In genomic region chr17:4956493-4957061, GRCh38 we compare ENCODE assay signal across 10 cellular contexts. TPM values are rescaled to one million over a fixed set of nuclear protein-coding genes. Genes with fewer than 3 reads are reported as not detected.
A peak's percentile ranks its signal among the peaks of the same experiment; 100 is the strongest.
DNase-seq lines count a peak whose midpoint lies in the region; ATAC-seq, FAIRE-seq and TF ChIP-seq lines count a peak whose summit lies in the region.
"Had no signal": no experiment of that assay in that cellular context is flagged by ENCODE, and none has a peak within 500 bp of the region (broad histone marks: within the 10 kb centered on the region; RNA-seq: fewer than 3 reads in every experiment).

No MANE protein-coding gene starts in this region.

- no peak overlapping the region for H3K4me2 ChIP-seq in HepG2 (ENCODE audit: low read depth, low read length)

- H3K27ac ChIP-seq in HepG2 (ENCODE audit: extremely low read length, insufficient read depth, low read length) (no peak overlapping the region), right lobe of liver (no peak overlapping the region), foreskin keratinocyte (no peak overlapping the region)
- H3K27ac ChIP-seq: BLaER1, ovary had no signal

- DNase-seq in HepG2 (ENCODE audit: low spot score) (no peak), right lobe of liver (no peak), foreskin keratinocyte (no peak), NCI-H748 (lab: John Stamatoyannopoulos, UW; ENCODE audit: unreplicated experiment) (no peak), occipital lobe (lab: John Stamatoyannopoulos, UW) (no peak)
- DNase-seq in activated T-cell treated with anti-CD3 and anti-CD28 coated beads, Interleukin-2, amount 50 U/mL, for 1 hour, result peak; percentile 54
- DNase-seq: ovary had no signal

- TF ChIP-seq CTCF in HepG2 (CRISPR knock-in tag; IDR thresholded peaks at IDR 0.05) (peak; percentile 37), right lobe of liver (IDR thresholded peaks at IDR 0.05) (peak in 1 of 4 donors; percentile 11), foreskin keratinocyte (conservative IDR thresholded peaks at IDR 0.05) (peak; percentile 43)

- H3K4me3 ChIP-seq in HepG2 (replicated peaks in 1 of 3; ENCODE audit: insufficient read depth in 1 of 3, low read depth in 2 of 3, low read length in 3 of 3) (no peak overlapping the region), right lobe of liver (no peak overlapping the region)
- H3K4me3 ChIP-seq: BLaER1, ovary had no signal

- in situ Hi-C loops in HepG2 (cut with HindIII; ENCODE audit: extremely low pct_ligation_motif_present, low pct_unique_long_range_greater_than_20kb), result no loop called here

- H3K9ac ChIP-seq in HepG2 (ENCODE audit: insufficient read depth, low read depth, low read length), result no peak overlapping the region
- H3K9ac ChIP-seq: BLaER1 had no signal

- CTCF ChIA-PET in HepG2 (lab: Yijun Ruan, JAX; ENCODE audit: low intra/inter-chr PET ratio, low total read pairs), result no interaction called here

- H3K4me1 ChIP-seq in HepG2 (ENCODE audit: insufficient read depth, low read length) (peaks cover 27% of the 10 kb centered on the region), right lobe of liver (peaks cover 0 to 20% (median 8%) of the 10 kb centered on the region in 4 donors), foreskin keratinocyte (no peaks in the 10 kb centered on the region)

- no TSS peak for BruUV-seq in HepG2 (replicated peaks; lab: Mats Ljungman, UMichigan)

- intact Hi-C loops in HepG2 (cut with micrococcal nuclease; ENCODE audit: unreplicated experiment) (no loop called here), right lobe of liver (cut with DNase I) (no loop called here)

- H2AFZ ChIP-seq in HepG2 (ENCODE audit: low read length), result no peak overlapping the region

- peaks cover 6% of the 10 kb centered on the region for H3K79me2 ChIP-seq in HepG2 (ENCODE audit: insufficient read depth, low read length)

- WGBS in HepG2 (ENCODE audit: low lambda C conversion rate), result 88% methylated on average over 5 of the region's 10 CpGs
- 96% methylated on average over 4 of the region's 10 CpGs for WGBS in right lobe of liver (ENCODE audit: insufficient coverage, low coverage, low lambda C conversion rate, missing lambda C conversion rate)

- H4K20me1 ChIP-seq in HepG2 (ENCODE audit: insufficient read depth, low read length), result no peaks in the 10 kb centered on the region
- H4K20me1 ChIP-seq: BLaER1 had no signal

- TF ChIP-seq POLR2A in HepG2 (IDR thresholded peaks at IDR 0.05; ENCODE audit: insufficient read depth in 1 of 2, low read depth in 2 of 2, low read length in 2 of 2) (no peak), right lobe of liver (IDR thresholded peaks at IDR 0.05) (no peak)

- H3K27me3 ChIP-seq in HepG2 (ENCODE audit: control insufficient read depth in 1 of 2, insufficient read depth in 2 of 2, low read length in 2 of 2), result no peaks in the 10 kb centered on the region
- H3K27me3 ChIP-seq in right lobe of liver, result no peaks in the 10 kb centered on the region
- no peaks in the 10 kb centered on the region for H3K27me3 ChIP-seq in foreskin keratinocyte
- H3K27me3 ChIP-seq: BLaER1, ovary had no signal

- POLR2A ChIA-PET in HepG2 (lab: Yijun Ruan, JAX), result interaction anchor here (0.8 to 5.8 kb wide), 2 partner anchors 9 to 12 kb away, joined by 3 to 43 read pairs; partner anchors contain the start of genes PFN1 and SPAG7

- ATAC-seq in HepG2, result peak; percentile 16; the same call in 2 of the 3 replicates
- ATAC-seq in right lobe of liver, result no peak
- ATAC-seq in foreskin keratinocyte, result no peak
- ATAC-seq in HG02763 (IDR thresholded peaks at IDR 0.05; ENCODE audit: unreplicated experiment), result no peak
- ATAC-seq in GM19467 (IDR thresholded peaks at IDR 0.05; ENCODE audit: unreplicated experiment), result no peak

- H3K9me3 ChIP-seq in HepG2 (ENCODE audit: low read length) (no peaks in the 10 kb centered on the region), right lobe of liver (no peaks in the 10 kb centered on the region)
- H3K9me3 ChIP-seq: BLaER1, ovary had no signal

- no peak for TF ChIP-seq RAD21 in HepG2 (CRISPR knock-in tag; IDR thresholded peaks at IDR 0.05)

- no peak for FAIRE-seq in HepG2 (lab: Jason Lieb, UNC)

- peaks cover 3 to 27% of the 10 kb centered on the region in 2 experiments; a peak in 4 of 5 replicates for H3K36me3 ChIP-seq in HepG2 (replicated peaks in 1 of 2; ENCODE audit: control insufficient read depth in 1 of 2, insufficient read depth in 2 of 2, low read length in 2 of 2)
- H3K36me3 ChIP-seq in right lobe of liver, result peaks cover 0 to 6% (median 0%) of the 10 kb centered on the region in 4 donors
- H3K36me3 ChIP-seq: ovary had no signal

- TF ChIP-seq EP300 in HepG2 (IDR thresholded peaks at IDR 0.05; ENCODE audit: low read depth in 2 of 2, low read length in 2 of 2) (no peak), HepG2 (CRISPR knock-in tag; IDR thresholded peaks at IDR 0.05; ENCODE audit: borderline replicate concordance) (no peak)

RNA-seq across cellular contexts. Expression of gene ENO3, which starts 5.7 kb away (rescaled TPM):
- total RNA-seq in HepG2 (2016; rRNA removed; fragmentation: Illumina TruSeq; extraction: Trizol) (59.8 and 68.2 TPM in 2 replicates), right lobe of liver (10 to 100 TPM; 54.7 to 69.8 (median 58.7) TPM), foreskin keratinocyte (1.8 and 2.0 TPM in 2 replicates), occipital lobe (2.3 TPM)
- total RNA-seq in HepG2 (2016; cell fraction: cytosol; rRNA removed; fragmentation: Illumina TruSeq; extraction: Trizol; ENCODE audit: low read depth), result 28.3 and 29.6 TPM in 2 replicates
- total RNA-seq in HepG2 (2016; cell fraction: insoluble cytoplasmic fraction; rRNA removed; fragmentation: Illumina TruSeq; extraction: Trizol), result 63.3 and 64.1 TPM in 2 replicates
- 24.9 and 26.4 TPM in 2 replicates for total RNA-seq in HepG2 (2016; cell fraction: membrane; rRNA removed; fragmentation: Illumina TruSeq; extraction: Trizol)
- 60.8 and 62.5 TPM in 2 replicates for total RNA-seq in HepG2 (2016; cell fraction: nucleus; rRNA removed; fragmentation: Illumina TruSeq; extraction: Trizol)
- polyA plus RNA-seq in HepG2 (2011; rRNA removed) (51.9 and 69.8 TPM in 2 replicates), foreskin keratinocyte (2.7 and 3.2 TPM in 2 replicates)
- polyA plus RNA-seq in HepG2 (2011; cell fraction: cytosol; rRNA removed), result 25.2 and 41.5 TPM in 2 replicates
- polyA plus RNA-seq in HepG2 (2011; cell fraction: nucleus; rRNA removed), result 315 and 418 TPM in 2 replicates
- polyA plus RNA-seq in HepG2 (2012), result 30.6 and 32.9 TPM in 2 replicates
- polyA plus RNA-seq in HepG2 (2016; cell fraction: cytosol; fragmentation: Illumina TruSeq; extraction: Trizol; ENCODE audit: low read depth), result 29.4 and 30.6 TPM in 2 replicates
- polyA plus RNA-seq in HepG2 (2016; cell fraction: insoluble cytoplasmic fraction; fragmentation: Illumina TruSeq; extraction: Trizol; ENCODE audit: low read depth), result 80.8 and 89.8 TPM in 2 replicates
- polyA plus RNA-seq in HepG2 (2016; cell fraction: membrane; fragmentation: Illumina TruSeq; extraction: Trizol; ENCODE audit: low read depth), result 21.3 and 21.5 TPM in 2 replicates
- polyA plus RNA-seq in HepG2 (2016; cell fraction: nucleus; fragmentation: Illumina TruSeq; extraction: Trizol; ENCODE audit: insufficient read depth, low read depth), result 236 and 244 TPM in 2 replicates
- polyA minus RNA-seq in HepG2 (2011; rRNA and poly(A)+ RNA removed; ENCODE audit: low replicate concordance), result 27.3 and 88.8 TPM in 2 replicates
- 6.0 and 7.5 TPM in 2 replicates for polyA minus RNA-seq in HepG2 (2011; cell fraction: cytosol; rRNA and poly(A)+ RNA removed)
- 27.0 and 31.7 TPM in 2 replicates for polyA minus RNA-seq in HepG2 (2011; cell fraction: nucleus; rRNA and poly(A)+ RNA removed)

RNA-seq across cellular contexts. Expression of gene PFN1, which starts 8.2 kb away (rescaled TPM):
- total RNA-seq in HepG2 (2016; rRNA removed; fragmentation: Illumina TruSeq; extraction: Trizol) (494 and 520 TPM in 2 replicates), right lobe of liver (1,000 to 10,000 TPM in 1 of 6 experiments, 100 to 1,000 TPM in 5; 221 to 1,037 (median 292) TPM), foreskin keratinocyte (1,745 and 1,771 TPM in 2 replicates), occipital lobe (53.0 TPM)
- 274 and 364 TPM in 2 replicates for total RNA-seq in HepG2 (2016; cell fraction: cytosol; rRNA removed; fragmentation: Illumina TruSeq; extraction: Trizol; ENCODE audit: low read depth)
- 482 and 502 TPM in 2 replicates for total RNA-seq in HepG2 (2016; cell fraction: insoluble cytoplasmic fraction; rRNA removed; fragmentation: Illumina TruSeq; extraction: Trizol)
- 274 and 390 TPM in 2 replicates for total RNA-seq in HepG2 (2016; cell fraction: membrane; rRNA removed; fragmentation: Illumina TruSeq; extraction: Trizol)
- total RNA-seq in HepG2 (2016; cell fraction: nucleus; rRNA removed; fragmentation: Illumina TruSeq; extraction: Trizol), result 166 and 182 TPM in 2 replicates
- polyA plus RNA-seq in HepG2 (2011; rRNA removed) (589 and 613 TPM in 2 replicates), foreskin keratinocyte (3,025 and 3,144 TPM in 2 replicates)
- polyA plus RNA-seq in HepG2 (2011; cell fraction: cytosol; rRNA removed), result 590 and 702 TPM in 2 replicates
- 303 and 324 TPM in 2 replicates for polyA plus RNA-seq in HepG2 (2011; cell fraction: nucleus; rRNA removed)
- 507 and 533 TPM in 2 replicates for polyA plus RNA-seq in HepG2 (2012)
- 515 and 664 TPM in 2 replicates for polyA plus RNA-seq in HepG2 (2016; cell fraction: cytosol; fragmentation: Illumina TruSeq; extraction: Trizol; ENCODE audit: low read depth)
- polyA plus RNA-seq in HepG2 (2016; cell fraction: insoluble cytoplasmic fraction; fragmentation: Illumina TruSeq; extraction: Trizol; ENCODE audit: low read depth), result 954 and 1,000 TPM in 2 replicates
- 494 and 571 TPM in 2 replicates for polyA plus RNA-seq in HepG2 (2016; cell fraction: membrane; fragmentation: Illumina TruSeq; extraction: Trizol; ENCODE audit: low read depth)
- polyA plus RNA-seq in HepG2 (2016; cell fraction: nucleus; fragmentation: Illumina TruSeq; extraction: Trizol; ENCODE audit: insufficient read depth, low read depth), result 485 and 521 TPM in 2 replicates
- 456 and 623 TPM in 2 replicates for polyA minus RNA-seq in HepG2 (2011; rRNA and poly(A)+ RNA removed; ENCODE audit: low replicate concordance)
- 408 and 605 TPM in 2 replicates for polyA minus RNA-seq in HepG2 (2011; cell fraction: cytosol; rRNA and poly(A)+ RNA removed)
- polyA minus RNA-seq in HepG2 (2011; cell fraction: nucleus; rRNA and poly(A)+ RNA removed), result 126 and 127 TPM in 2 replicates

RNA-seq across cellular contexts. Expression of gene SPAG7, which starts 11.0 kb away (rescaled TPM):
- total RNA-seq in HepG2 (2016; rRNA removed; fragmentation: Illumina TruSeq; extraction: Trizol) (59.0 and 74.8 TPM in 2 replicates), right lobe of liver (10 to 100 TPM; 22.3 to 33.9 (median 26.4) TPM), foreskin keratinocyte (74.4 and 85.3 TPM in 2 replicates), occipital lobe (21.1 TPM)
- 15.5 and 15.8 TPM in 2 replicates for total RNA-seq in HepG2 (2016; cell fraction: cytosol; rRNA removed; fragmentation: Illumina TruSeq; extraction: Trizol; ENCODE audit: low read depth)
- 57.5 and 79.4 TPM in 2 replicates for total RNA-seq in HepG2 (2016; cell fraction: insoluble cytoplasmic fraction; rRNA removed; fragmentation: Illumina TruSeq; extraction: Trizol)
- 24.4 and 25.5 TPM in 2 replicates for total RNA-seq in HepG2 (2016; cell fraction: membrane; rRNA removed; fragmentation: Illumina TruSeq; extraction: Trizol)
- 29.6 and 30.0 TPM in 2 replicates for total RNA-seq in HepG2 (2016; cell fraction: nucleus; rRNA removed; fragmentation: Illumina TruSeq; extraction: Trizol)
- polyA plus RNA-seq in HepG2 (2011; rRNA removed) (46.6 and 51.0 TPM in 2 replicates), foreskin keratinocyte (103 and 113 TPM in 2 replicates)
- 42.5 and 54.3 TPM in 2 replicates for polyA plus RNA-seq in HepG2 (2011; cell fraction: cytosol; rRNA removed)
- polyA plus RNA-seq in HepG2 (2011; cell fraction: nucleus; rRNA removed), result 48.9 and 55.1 TPM in 2 replicates
- polyA plus RNA-seq in HepG2 (2012), result 46.7 and 52.1 TPM in 2 replicates
- 18.4 and 18.9 TPM in 2 replicates for polyA plus RNA-seq in HepG2 (2016; cell fraction: cytosol; fragmentation: Illumina TruSeq; extraction: Trizol; ENCODE audit: low read depth)
- polyA plus RNA-seq in HepG2 (2016; cell fraction: insoluble cytoplasmic fraction; fragmentation: Illumina TruSeq; extraction: Trizol; ENCODE audit: low read depth), result 103 and 105 TPM in 2 replicates
- polyA plus RNA-seq in HepG2 (2016; cell fraction: membrane; fragmentation: Illumina TruSeq; extraction: Trizol; ENCODE audit: low read depth), result 24.3 and 25.8 TPM in 2 replicates
- 73.4 and 75.2 TPM in 2 replicates for polyA plus RNA-seq in HepG2 (2016; cell fraction: nucleus; fragmentation: Illumina TruSeq; extraction: Trizol; ENCODE audit: insufficient read depth, low read depth)
- 13.7 and 25.4 TPM in 2 replicates for polyA minus RNA-seq in HepG2 (2011; rRNA and poly(A)+ RNA removed; ENCODE audit: low replicate concordance)
- 15.3 and 21.8 TPM in 2 replicates for polyA minus RNA-seq in HepG2 (2011; cell fraction: cytosol; rRNA and poly(A)+ RNA removed)
- polyA minus RNA-seq in HepG2 (2011; cell fraction: nucleus; rRNA and poly(A)+ RNA removed), result 19.0 and 27.0 TPM in 2 replicates

RNA-seq across cellular contexts. Expression of gene RNF167, which starts 16.5 kb away (rescaled TPM):
- total RNA-seq in HepG2 (2016; rRNA removed; fragmentation: Illumina TruSeq; extraction: Trizol), result 35.7 and 44.1 TPM in 2 replicates
- 16.6 and 21.0 TPM in 2 replicates for total RNA-seq in HepG2 (2016; cell fraction: cytosol; rRNA removed; fragmentation: Illumina TruSeq; extraction: Trizol; ENCODE audit: low read depth)
- 35.1 and 40.1 TPM in 2 replicates for total RNA-seq in HepG2 (2016; cell fraction: insoluble cytoplasmic fraction; rRNA removed; fragmentation: Illumina TruSeq; extraction: Trizol)
- total RNA-seq in HepG2 (2016; cell fraction: membrane; rRNA removed; fragmentation: Illumina TruSeq; extraction: Trizol), result 55.7 and 57.0 TPM in 2 replicates
- 35.7 and 36.1 TPM in 2 replicates for total RNA-seq in HepG2 (2016; cell fraction: nucleus; rRNA removed; fragmentation: Illumina TruSeq; extraction: Trizol)
- polyA plus RNA-seq in HepG2 (2011; rRNA removed), result 45.4 and 49.9 TPM in 2 replicates
- polyA plus RNA-seq in HepG2 (2011; cell fraction: cytosol; rRNA removed), result 56.8 and 59.9 TPM in 2 replicates
- 75.7 and 85.0 TPM in 2 replicates for polyA plus RNA-seq in HepG2 (2011; cell fraction: nucleus; rRNA removed)
- 54.2 and 62.3 TPM in 2 replicates for polyA plus RNA-seq in HepG2 (2012)
- 28.1 and 30.9 TPM in 2 replicates for polyA plus RNA-seq in HepG2 (2016; cell fraction: cytosol; fragmentation: Illumina TruSeq; extraction: Trizol; ENCODE audit: low read depth)
- 58.7 and 75.7 TPM in 2 replicates for polyA plus RNA-seq in HepG2 (2016; cell fraction: insoluble cytoplasmic fraction; fragmentation: Illumina TruSeq; extraction: Trizol; ENCODE audit: low read depth)
- 80.2 and 86.8 TPM in 2 replicates for polyA plus RNA-seq in HepG2 (2016; cell fraction: membrane; fragmentation: Illumina TruSeq; extraction: Trizol; ENCODE audit: low read depth)
- polyA plus RNA-seq in HepG2 (2016; cell fraction: nucleus; fragmentation: Illumina TruSeq; extraction: Trizol; ENCODE audit: insufficient read depth, low read depth), result 94.6 and 94.8 TPM in 2 replicates
- 83.4 and 279 TPM in 2 replicates for polyA minus RNA-seq in HepG2 (2011; rRNA and poly(A)+ RNA removed; ENCODE audit: low replicate concordance)
- polyA minus RNA-seq in HepG2 (2011; cell fraction: cytosol; rRNA and poly(A)+ RNA removed), result 40.3 and 46.3 TPM in 2 replicates
- polyA minus RNA-seq in HepG2 (2011; cell fraction: nucleus; rRNA and poly(A)+ RNA removed), result 27.2 and 33.9 TPM in 2 replicates
- 10 to 100 TPM; 52.1 to 73.5 (median 57.5) TPM for total RNA-seq in right lobe of liver
- total RNA-seq in foreskin keratinocyte, result 118 and 119 TPM in 2 replicates
- polyA plus RNA-seq in foreskin keratinocyte, result 162 and 167 TPM in 2 replicates
- total RNA-seq in occipital lobe, result 10.3 TPM

RNA-seq across cellular contexts. Expression of gene SLC25A11, which starts 16.7 kb away (rescaled TPM):
- 47.2 and 47.9 TPM in 2 replicates for total RNA-seq in HepG2 (2016; rRNA removed; fragmentation: Illumina TruSeq; extraction: Trizol)
- 22.1 and 25.5 TPM in 2 replicates for total RNA-seq in HepG2 (2016; cell fraction: cytosol; rRNA removed; fragmentation: Illumina TruSeq; extraction: Trizol; ENCODE audit: low read depth)
- total RNA-seq in HepG2 (2016; cell fraction: insoluble cytoplasmic fraction; rRNA removed; fragmentation: Illumina TruSeq; extraction: Trizol), result 40.6 and 48.7 TPM in 2 replicates
- total RNA-seq in HepG2 (2016; cell fraction: membrane; rRNA removed; fragmentation: Illumina TruSeq; extraction: Trizol), result 28.0 and 32.2 TPM in 2 replicates
- total RNA-seq in HepG2 (2016; cell fraction: nucleus; rRNA removed; fragmentation: Illumina TruSeq; extraction: Trizol), result 21.3 and 23.1 TPM in 2 replicates
- 35.0 and 35.4 TPM in 2 replicates for polyA plus RNA-seq in HepG2 (2011; rRNA removed)
- polyA plus RNA-seq in HepG2 (2011; cell fraction: cytosol; rRNA removed), result 31.3 and 45.3 TPM in 2 replicates
- 41.0 and 42.8 TPM in 2 replicates for polyA plus RNA-seq in HepG2 (2011; cell fraction: nucleus; rRNA removed)
- polyA plus RNA-seq in HepG2 (2012), result 19.7 and 27.6 TPM in 2 replicates
- polyA plus RNA-seq in HepG2 (2016; cell fraction: cytosol; fragmentation: Illumina TruSeq; extraction: Trizol; ENCODE audit: low read depth), result 21.7 and 29.8 TPM in 2 replicates
- polyA plus RNA-seq in HepG2 (2016; cell fraction: insoluble cytoplasmic fraction; fragmentation: Illumina TruSeq; extraction: Trizol; ENCODE audit: low read depth), result 44.9 and 50.2 TPM in 2 replicates
- 22.8 and 26.7 TPM in 2 replicates for polyA plus RNA-seq in HepG2 (2016; cell fraction: membrane; fragmentation: Illumina TruSeq; extraction: Trizol; ENCODE audit: low read depth)
- polyA plus RNA-seq in HepG2 (2016; cell fraction: nucleus; fragmentation: Illumina TruSeq; extraction: Trizol; ENCODE audit: insufficient read depth, low read depth), result 36.1 and 36.6 TPM in 2 replicates
- polyA minus RNA-seq in HepG2 (2011; rRNA and poly(A)+ RNA removed; ENCODE audit: low replicate concordance), result 77.5 and 91.1 TPM in 2 replicates
- 17.0 and 18.5 TPM in 2 replicates for polyA minus RNA-seq in HepG2 (2011; cell fraction: cytosol; rRNA and poly(A)+ RNA removed)
- polyA minus RNA-seq in HepG2 (2011; cell fraction: nucleus; rRNA and poly(A)+ RNA removed), result 20.0 and 27.3 TPM in 2 replicates
- 10 to 100 TPM; 32.6 to 64.2 (median 41.0) TPM for total RNA-seq in right lobe of liver
- total RNA-seq in foreskin keratinocyte, result 52.6 and 60.2 TPM in 2 replicates
- polyA plus RNA-seq in foreskin keratinocyte, result 76.9 and 83.6 TPM in 2 replicates
- 44.6 TPM for total RNA-seq in occipital lobe
